8 cellular contexts compared by ENCODE assay signal in the genomic region with DNA sequence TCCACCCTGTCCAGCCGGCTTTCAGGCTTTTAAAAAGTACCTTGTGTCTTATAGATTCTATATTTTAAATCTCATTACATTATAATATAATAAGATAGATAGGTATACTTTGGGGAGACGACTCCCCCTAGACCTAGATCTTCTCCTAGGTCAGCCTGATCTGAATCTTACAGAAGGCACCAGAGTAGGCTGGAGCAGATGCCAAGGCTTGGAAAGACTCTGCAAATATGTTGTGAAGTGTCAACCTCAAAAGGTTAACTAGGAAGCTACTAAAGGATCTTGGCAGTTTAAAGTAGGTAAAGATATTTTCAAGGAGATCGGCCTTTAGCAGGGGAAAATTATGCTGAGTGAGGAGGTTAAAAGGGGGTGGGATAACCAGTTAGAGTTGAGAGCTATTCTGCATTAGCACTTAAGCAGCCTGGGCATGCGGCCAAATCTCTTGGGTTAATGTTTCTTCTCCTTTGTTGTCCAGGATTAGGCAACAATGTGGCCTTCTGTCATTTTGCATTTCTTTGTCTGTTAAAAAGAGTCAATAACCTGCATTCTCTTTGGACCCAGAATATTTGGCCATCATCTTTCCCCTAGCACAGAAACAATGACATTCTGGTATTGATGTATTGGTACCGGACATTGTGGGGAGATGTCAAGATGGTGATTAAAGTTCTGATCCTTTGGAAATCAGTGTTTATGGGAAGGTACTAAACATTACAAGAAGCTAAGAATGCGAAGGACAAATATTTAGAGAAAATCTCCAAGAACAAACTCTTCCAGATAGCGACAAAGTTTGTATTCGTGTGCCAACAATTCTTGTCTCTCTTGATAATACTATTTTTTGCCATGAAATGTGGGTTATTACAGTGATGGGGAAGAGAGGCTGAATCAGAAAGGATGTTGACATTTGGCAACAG. TPM values are rescaled to one million over a fixed set of nuclear protein-coding genes. Genes with fewer than 3 reads are reported as not detected.
DNase-seq lines count a peak whose midpoint lies in the region; ATAC-seq, FAIRE-seq and TF ChIP-seq lines count a peak whose summit lies in the region.

No MANE protein-coding gene starts in this region.

- peak; percentile 88 for ATAC-seq in upper lobe of right lung
- ATAC-seq in activated T-helper 17 cell treated with anti-CD3 and anti-CD28 coated beads, Interleukin-2, amount 50 U/mL, for 72 hours (replicated peaks) = no peak
- no peak for ATAC-seq in activated CD4-positive, CD25-positive, alpha-beta regulatory T cell treated with anti-CD3 and anti-CD28 coated beads, Interleukin-2, amount 50 U/mL, for 24 hours

- H3K9ac ChIP-seq in H9 (ENCODE audit: extremely low read depth, insufficient read length, low read length) = no peak overlapping the region

- no peak overlapping the region for H2BK12ac ChIP-seq in H9 (ENCODE audit: insufficient read length, low read depth, low read length)

- H2BK120ac ChIP-seq in H9 (ENCODE audit: low read depth, low read length, poor library complexity, severe bottlenecking) = no peak overlapping the region

- peak; percentile 72 for FAIRE-seq in islet of Langerhans (lab: Jason Lieb, UNC)

- H3K18ac ChIP-seq in H9 (ENCODE audit: insufficient read length, low read depth, low read length) = no peak overlapping the region

- H3K4me3 Mint-ChIP-seq in activated T-helper 17 cell treated with anti-CD3 and anti-CD28 coated beads, Interleukin-2, amount 50 U/mL, for 72 hours = no peak overlapping the region
- no peak overlapping the region for H3K4me3 Mint-ChIP-seq in H9

- H3K4me3 ChIP-seq in adrenal gland (no peak overlapping the region), upper lobe of right lung (no peak overlapping the region)

- intact Hi-C loops in adrenal gland (cut with DNase I) (no loop called here), upper lobe of right lung (cut with DNase I) (no loop called here)

- TF ChIP-seq POLR2A in adrenal gland (IDR thresholded peaks at IDR 0.05) = no peak

- no peak overlapping the region for H3K4ac ChIP-seq in H9 (ENCODE audit: low read depth, low read length)

- H3K23me2 ChIP-seq in H9 (ENCODE audit: insufficient read length, low read depth, low read length, poor library complexity, severe bottlenecking) = no peaks in the 10 kb centered on the region

- no peak overlapping the region for H3K27ac Mint-ChIP-seq in activated T-helper 17 cell treated with anti-CD3 and anti-CD28 coated beads, Interleukin-2, amount 50 U/mL, for 72 hours
- no peak overlapping the region for H3K27ac Mint-ChIP-seq in H9

- H4K91ac ChIP-seq in H9 (ENCODE audit: insufficient read length, low read depth, low read length) = no peak overlapping the region

- H2AFZ ChIP-seq in H9 (ENCODE audit: low read length) = no peak overlapping the region

- no peak overlapping the region for H2BK5ac ChIP-seq in H9 (ENCODE audit: insufficient read length, low read length)

- peaks cover 7 to 20% of the 10 kb centered on the region in 2 donors for H3K4me1 ChIP-seq in adrenal gland (replicated peaks in 1 of 2)
- H3K4me1 ChIP-seq in upper lobe of right lung = peaks cover 26% of the 10 kb centered on the region
- no peaks in the 10 kb centered on the region for H3K4me1 ChIP-seq in H9 (ENCODE audit: insufficient read depth, low read length)

- peak overlapping the region; percentile 3 to 77 (median 60) for H3K27ac ChIP-seq in adrenal gland
- peak overlapping the region; percentile 31 for H3K27ac ChIP-seq in upper lobe of right lung
- no peak overlapping the region for H3K27ac ChIP-seq in H9 (ENCODE audit: insufficient read length, low read depth, low read length)

- no peaks in the 10 kb centered on the region for H3K9me3 ChIP-seq in adrenal gland (replicated peaks in 1 of 3)
- H3K9me3 ChIP-seq in upper lobe of right lung = no peaks in the 10 kb centered on the region
- H3K9me3 ChIP-seq in H9 (ENCODE audit: control insufficient read depth, low read depth, low read length) = no peaks in the 10 kb centered on the region

- no peak overlapping the region for H3K23ac ChIP-seq in H9 (ENCODE audit: insufficient read length, low read depth, low read length)

- DNase-seq in DMS153 treated with DMSO at 0.1 percent for 48 hours (lab: John Stamatoyannopoulos, UW; ENCODE audit: unreplicated experiment) (peak; percentile 93), NCI-H2081 treated with DMSO at 0.1 percent for 48 hours (lab: John Stamatoyannopoulos, UW) (peak; percentile 86), adrenal gland (peak; percentile 78 to 95 (median 93)), upper lobe of right lung (peak; percentile 90), H9 (no peak)

- H2BK15ac ChIP-seq in H9 (ENCODE audit: low read depth, low read length) = no peak overlapping the region

- H3K56ac ChIP-seq in H9 (ENCODE audit: insufficient read length, low read depth, low read length) = no peak overlapping the region

- no peaks in the 10 kb centered on the region for H3K36me3 Mint-ChIP-seq in activated T-helper 17 cell treated with anti-CD3 and anti-CD28 coated beads, Interleukin-2, amount 50 U/mL, for 72 hours (ENCODE audit: low read depth)
- no peaks in the 10 kb centered on the region for H3K36me3 Mint-ChIP-seq in H9 (ENCODE audit: insufficient read depth in 1 of 3, low read depth in 3 of 3)

- no peaks in the 10 kb centered on the region for H3K4me1 Mint-ChIP-seq in activated T-helper 17 cell treated with anti-CD3 and anti-CD28 coated beads, Interleukin-2, amount 50 U/mL, for 72 hours
- peaks cover 6 to 7% of the 10 kb centered on the region in 2 experiments for H3K4me1 Mint-ChIP-seq in H9

- H4K5ac ChIP-seq in H9 (ENCODE audit: insufficient read length, low read depth, low read length) = no peak overlapping the region

- H3K9me3 Mint-ChIP-seq in activated T-helper 17 cell treated with anti-CD3 and anti-CD28 coated beads, Interleukin-2, amount 50 U/mL, for 72 hours = no peaks in the 10 kb centered on the region
- H3K9me3 Mint-ChIP-seq in H9 = no peaks in the 10 kb centered on the region

- H4K8ac ChIP-seq in H9 (replicated peaks; ENCODE audit: insufficient read length, low read depth, low read length) = no peak overlapping the region

- H2AK5ac ChIP-seq in H9 (ENCODE audit: insufficient read length, low read length) = no peak overlapping the region

- no peaks in the 10 kb centered on the region for H3K79me2 ChIP-seq in H9 (ENCODE audit: insufficient read depth, low read length)

- no peaks in the 10 kb centered on the region for H3K79me1 ChIP-seq in H9 (ENCODE audit: insufficient read depth, low read depth, low read length, poor library complexity, severe bottlenecking)

- no peaks in the 10 kb centered on the region for H3K27me3 Mint-ChIP-seq in activated T-helper 17 cell treated with anti-CD3 and anti-CD28 coated beads, Interleukin-2, amount 50 U/mL, for 72 hours
- no peaks in the 10 kb centered on the region; the same call in 1 of the 2 replicates for H3K27me3 Mint-ChIP-seq in H9 (ENCODE audit: low read depth)

- H3K27me3 ChIP-seq in adrenal gland (no peaks in the 10 kb centered on the region), upper lobe of right lung (no peaks in the 10 kb centered on the region), H9 (ENCODE audit: insufficient read depth, low read length) (no peaks in the 10 kb centered on the region)

- no peak for TF ChIP-seq CTCF in adrenal gland (IDR thresholded peaks at IDR 0.05)
- no peak for TF ChIP-seq CTCF in upper lobe of right lung (IDR thresholded peaks at IDR 0.05)
- no peak for TF ChIP-seq CTCF in H9 (conservative IDR thresholded peaks at IDR 0.05)

- H3K36me3 ChIP-seq in adrenal gland (replicated peaks in 1 of 2) = no peaks in the 10 kb centered on the region
- H3K36me3 ChIP-seq in upper lobe of right lung = no peaks in the 10 kb centered on the region

- no peak overlapping the region for H3T11ph ChIP-seq in H9 (ENCODE audit: low read length)

- no peak overlapping the region for H2BK20ac ChIP-seq in H9 (ENCODE audit: low read depth, low read length, poor library complexity, severe bottlenecking)

- H3K14ac ChIP-seq in H9 (ENCODE audit: insufficient read depth, low read length) = no peak overlapping the region

- 25 to 41% (median 33%) methylated on average over 8 of the region's 8 CpGs for whole genome bisulfite sequencing in adrenal gland, 4 donors
- WGBS in H9 (ENCODE audit: extremely low coverage, insufficient read length, low lambda C conversion rate) = no CpG with 5 or more reads among the region's 8 CpGs

- H4K20me1 ChIP-seq in H9 (ENCODE audit: control insufficient read depth, insufficient read depth, insufficient read length) = no peaks in the 10 kb centered on the region

- H3K4me2 ChIP-seq in H9 (ENCODE audit: insufficient read depth, insufficient read length, low read length) = no peak overlapping the region

RNA-seq across cellular contexts. Expression of gene DHX40, which starts 51.2 kb away (rescaled TPM):
- 10 to 100 TPM; 20.3 to 48.6 (median 39.8) TPM for total RNA-seq in adrenal gland
- 10 to 100 TPM; 19.3 to 27.8 (median 25.7) TPM for polyA plus RNA-seq in adrenal gland
- 25.0 TPM for total RNA-seq in upper lobe of right lung
- 10 to 100 TPM; 23.0 to 44.8 TPM for total RNA-seq in activated T-helper 17 cell treated with anti-CD3 and anti-CD28 coated beads, Interleukin-2, amount 50 U/mL, for 72 hours
- total RNA-seq in H9 (2021) = 27.6 and 28.8 TPM in 2 replicates
